In the genomic region with DNA sequence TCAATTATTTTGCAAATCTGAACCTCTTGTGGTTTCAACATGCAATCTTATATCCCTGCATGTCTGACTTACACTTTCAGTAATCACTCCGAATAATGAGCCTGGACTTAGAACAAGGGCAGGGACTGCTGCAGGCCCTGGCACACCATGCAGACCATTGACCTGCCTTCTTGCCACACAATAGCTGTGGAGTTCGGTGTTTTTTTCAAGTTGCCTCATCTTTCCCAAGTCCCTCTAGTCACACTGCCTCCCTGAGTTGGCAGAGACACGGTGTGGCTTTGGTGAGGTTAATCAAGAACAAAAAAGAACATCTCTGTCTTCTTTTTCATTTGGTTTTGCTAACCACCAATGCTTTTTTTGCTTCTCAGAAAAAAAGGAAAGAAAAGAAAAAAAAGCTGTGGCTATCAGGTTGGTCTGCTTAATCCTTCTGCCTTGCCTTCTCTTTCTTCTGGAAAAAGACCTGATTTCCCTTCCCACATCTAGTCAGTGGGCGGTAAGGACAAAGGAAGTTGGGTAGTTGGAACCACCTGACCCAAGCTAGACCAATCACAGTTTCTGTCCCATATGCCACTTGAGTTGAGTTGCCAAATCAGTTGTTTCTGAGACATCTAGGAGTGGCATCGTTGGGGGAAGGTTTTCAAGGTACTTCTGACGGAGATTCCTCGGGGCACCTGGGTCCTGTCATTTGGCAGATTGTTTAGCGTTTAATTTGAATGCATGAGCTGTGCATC, we compare ENCODE assay signal across 26 cellular contexts.
"Had no signal": no experiment of that assay in that cellular context is flagged by ENCODE, and none has a peak within 500 bp of the region (broad histone marks: within the 10 kb centered on the region; RNA-seq: fewer than 3 reads in every experiment).

No MANE protein-coding gene starts in this region.

- ATAC-seq: activated T-cell treated with anti-CD3 and anti-CD28 coated beads, Interleukin-2, amount 50 U/mL, for 72 hours; heart right ventricle; left ventricle myocardium superior; sciatic nerve; stimulated activated effector memory CD8-positive, alpha-beta T cell treated with anti-CD3 and anti-CD28 coated beads, Interleukin-12 subunit alpha, Interleukin-12 subunit beta, amount 100 ng/mL, for 72 hours; stimulated activated naive CD8-positive, alpha-beta T cell treated with anti-CD3 and anti-CD28 coated beads, Interleukin-15, amount 100 ng/mL, for 72 hours; upper lobe of right lung had no signal

- H3K4me1 Mint-ChIP-seq: activated B cell treated with CpG ODN at 0.5 μM for 24 hours; stimulated activated effector memory CD8-positive, alpha-beta T cell treated with anti-CD3 and anti-CD28 coated beads, Interleukin-12 subunit alpha, Interleukin-12 subunit beta, amount 100 ng/mL, for 72 hours; stimulated activated naive CD8-positive, alpha-beta T cell treated with anti-CD3 and anti-CD28 coated beads, Interleukin-15, amount 100 ng/mL, for 72 hours had no signal

- H3K27ac ChIP-seq: adrenal gland, ascending aorta, heart right ventricle, thyroid gland, upper lobe of right lung had no signal

- DNase-seq: activated B cell treated with CpG ODN at 0.5 μM for 24 hours; activated CD4-positive, alpha-beta T cell treated with anti-CD3 and anti-CD28 coated beads, Interleukin-2, amount 50 U/mL, for 1 hour; activated naive CD4-positive, alpha-beta T cell; activated T-cell treated with anti-CD3 and anti-CD28 coated beads for 4 hours; activated T-cell treated with anti-CD3 and anti-CD28 coated beads, Interleukin-2, amount 50 U/mL, for 72 hours; adrenal gland; central memory CD4-positive, alpha-beta T cell; foreskin melanocyte; heart right ventricle; left ventricle myocardium superior; mammary epithelial cell; posterior cingulate gyrus; small intestine; stimulated activated CD4-positive, alpha-beta T cell treated with anti-CD3 and anti-CD28 coated beads, Interleukin-4, amount 100 ng/mL, for 24 hours; stimulated activated naive CD8-positive, alpha-beta T cell treated with anti-CD3 and anti-CD28 coated beads, Interleukin-15, amount 100 ng/mL, for 72 hours; T-helper 1 cell; thyroid gland; upper lobe of right lung had no signal

- H3K27ac Mint-ChIP-seq: activated B cell treated with CpG ODN at 0.5 μM for 24 hours; activated naive CD8-positive, alpha-beta T cell; activated T-cell treated with anti-CD3 and anti-CD28 coated beads, Interleukin-2, amount 50 U/mL, for 72 hours; nephron; stimulated activated effector memory CD8-positive, alpha-beta T cell treated with anti-CD3 and anti-CD28 coated beads, Interleukin-12 subunit alpha, Interleukin-12 subunit beta, amount 100 ng/mL, for 72 hours; stimulated activated naive CD8-positive, alpha-beta T cell treated with anti-CD3 and anti-CD28 coated beads, Interleukin-15, amount 100 ng/mL, for 72 hours; T-helper 2 cell treated with Interferon-gamma antibody and Interleukin-4, amounts not matched to agents 5 μg/mL and 100 μg/mL, for 36 hours had no signal

- H3K9me3 ChIP-seq: adrenal gland, ascending aorta, breast epithelium, heart right ventricle, thyroid gland, upper lobe of right lung had no signal

- H3K9me3 Mint-ChIP-seq: activated T-cell treated with anti-CD3 and anti-CD28 coated beads, Interleukin-2, amount 50 U/mL, for 72 hours; nephron; stimulated activated effector memory CD8-positive, alpha-beta T cell treated with anti-CD3 and anti-CD28 coated beads, Interleukin-12 subunit alpha, Interleukin-12 subunit beta, amount 100 ng/mL, for 72 hours; T-helper 2 cell treated with Interferon-gamma antibody and Interleukin-4, amounts not matched to agents 5 μg/mL and 100 μg/mL, for 36 hours had no signal

- H3K27me3 ChIP-seq: adrenal gland, ascending aorta, breast epithelium, heart right ventricle, thyroid gland, upper lobe of right lung had no signal

- H3K36me3 ChIP-seq: adrenal gland, ascending aorta, breast epithelium, heart right ventricle, thyroid gland, upper lobe of right lung had no signal

- H3K4me1 ChIP-seq: adrenal gland, breast epithelium, heart right ventricle, upper lobe of right lung had no signal

- FAIRE-seq: endothelial cell of umbilical vein, small intestine had no signal

- H3K4me3 Mint-ChIP-seq: activated B cell treated with CpG ODN at 0.5 μM for 24 hours; activated naive CD8-positive, alpha-beta T cell; activated T-cell treated with anti-CD3 and anti-CD28 coated beads, Interleukin-2, amount 50 U/mL, for 72 hours; nephron; stimulated activated effector memory CD8-positive, alpha-beta T cell treated with anti-CD3 and anti-CD28 coated beads, Interleukin-12 subunit alpha, Interleukin-12 subunit beta, amount 100 ng/mL, for 72 hours; stimulated activated naive CD8-positive, alpha-beta T cell treated with anti-CD3 and anti-CD28 coated beads, Interleukin-15, amount 100 ng/mL, for 72 hours; T-helper 2 cell treated with Interferon-gamma antibody and Interleukin-4, amounts not matched to agents 5 μg/mL and 100 μg/mL, for 36 hours had no signal

- H3K4me3 ChIP-seq: adrenal gland, ascending aorta, breast epithelium, heart right ventricle, thyroid gland, upper lobe of right lung had no signal

- H3K36me3 Mint-ChIP-seq: activated naive CD8-positive, alpha-beta T cell; stimulated activated effector memory CD8-positive, alpha-beta T cell treated with anti-CD3 and anti-CD28 coated beads, Interleukin-12 subunit alpha, Interleukin-12 subunit beta, amount 100 ng/mL, for 72 hours had no signal
